Comparison of ENCODE assay signal across 19 cellular contexts in the genomic region with DNA sequence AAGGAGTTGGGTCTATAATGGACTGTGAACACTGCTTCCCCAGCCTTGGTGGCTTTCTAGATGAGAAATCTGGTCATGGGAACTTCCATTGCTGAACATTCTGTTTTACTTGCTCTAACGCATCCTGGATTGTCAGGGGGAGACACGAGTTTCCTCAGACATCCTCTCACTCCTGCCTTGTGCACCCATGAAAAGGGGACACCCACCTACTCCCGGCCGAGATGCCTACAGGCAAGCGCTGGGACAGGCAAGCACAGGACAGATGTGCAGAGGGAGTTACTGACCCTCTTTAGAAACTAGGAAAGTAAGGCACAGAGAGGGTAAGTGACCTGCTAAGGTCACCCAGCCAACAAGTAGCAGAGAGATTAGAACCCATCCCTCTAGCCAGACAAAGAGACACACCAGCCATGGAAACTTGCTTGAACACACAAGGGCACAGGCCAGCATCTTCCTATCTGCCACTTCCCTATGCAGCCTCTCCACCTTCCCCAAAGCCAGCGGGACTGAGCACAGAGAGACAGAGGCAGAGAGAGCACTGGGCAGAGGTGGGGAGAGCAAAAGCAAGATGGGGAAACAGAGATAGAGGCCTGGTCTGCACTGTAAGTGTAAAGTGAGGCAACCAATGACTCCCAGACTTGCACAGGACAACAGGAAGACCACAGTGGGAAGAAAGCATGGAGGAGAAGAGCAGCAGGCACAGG. TPM values are rescaled to one million over a fixed set of nuclear protein-coding genes. Genes with fewer than 3 reads are reported as not detected.
"Had no signal": no experiment of that assay in that cellular context is flagged by ENCODE, and none has a peak within 500 bp of the region (broad histone marks: within the 10 kb centered on the region; RNA-seq: fewer than 3 reads in every experiment).

No MANE protein-coding gene starts in this region.

- H3K4me3 ChIP-seq: dorsolateral prefrontal cortex, gastrocnemius medialis had no signal

- H3K27me3 ChIP-seq: dorsolateral prefrontal cortex, gastrocnemius medialis had no signal

- H3K27ac ChIP-seq: dorsolateral prefrontal cortex, gastrocnemius medialis, VCaP had no signal

- ATAC-seq: gastrocnemius medialis; left lobe of liver; naive thymus-derived CD8-positive, alpha-beta T cell had no signal

- DNase-seq: activated CD4-positive, CD25-positive, alpha-beta regulatory T cell treated with anti-CD3 and anti-CD28 coated beads, Interleukin-2, amount 50 U/mL, for 72 hours; activated gamma-delta T cell; dorsolateral prefrontal cortex; erythroblast; gastrocnemius medialis; head of caudate nucleus; kidney; naive thymus-derived CD8-positive, alpha-beta T cell; stimulated activated CD4-positive, alpha-beta T cell treated with anti-CD3 and anti-CD28 coated beads, Interleukin-12 subunit alpha, Interleukin-12 subunit beta, amount 100 ng/mL, for 4 hours; stimulated activated CD4-positive, alpha-beta T cell treated with anti-CD3 and anti-CD28 coated beads, Interleukin-1b, Interleukin-23, amount 100 ng/mL, for 48 hours; stimulated activated CD8-positive, alpha-beta memory T cell treated with anti-CD3 and anti-CD28 coated beads, Interleukin-4, amount 100 ng/mL, for 48 hours; stimulated activated naive CD4-positive, alpha-beta T cell; T-helper 2 cell had no signal

- FAIRE-seq: colon, kidney had no signal

- H3K36me3 ChIP-seq: gastrocnemius medialis had no signal

RNA-seq across cellular contexts. Expression of gene SFTA2, which starts 0.8 kb away (rescaled TPM):
- total RNA-seq: activated CD8-positive, alpha-beta memory T cell treated with anti-CD3 and anti-CD28 coated beads for 36 hours; cardiac septum; gastrocnemius medialis; left lobe of liver; naive thymus-derived CD8-positive, alpha-beta T cell; urinary bladder had no signal
- polyA plus RNA-seq: urinary bladder had no signal

RNA-seq across cellular contexts. Expression of gene MUCL3, which starts 8.0 kb away (rescaled TPM):
- total RNA-seq: activated CD8-positive, alpha-beta memory T cell treated with anti-CD3 and anti-CD28 coated beads for 36 hours; cardiac septum; dorsolateral prefrontal cortex; gastrocnemius medialis; left lobe of liver; naive thymus-derived CD8-positive, alpha-beta T cell; urinary bladder had no signal
- polyA plus RNA-seq: naive thymus-derived CD8-positive, alpha-beta T cell; urinary bladder had no signal
